ENCODE assay signal across 8 cellular contexts in the genomic region with DNA sequence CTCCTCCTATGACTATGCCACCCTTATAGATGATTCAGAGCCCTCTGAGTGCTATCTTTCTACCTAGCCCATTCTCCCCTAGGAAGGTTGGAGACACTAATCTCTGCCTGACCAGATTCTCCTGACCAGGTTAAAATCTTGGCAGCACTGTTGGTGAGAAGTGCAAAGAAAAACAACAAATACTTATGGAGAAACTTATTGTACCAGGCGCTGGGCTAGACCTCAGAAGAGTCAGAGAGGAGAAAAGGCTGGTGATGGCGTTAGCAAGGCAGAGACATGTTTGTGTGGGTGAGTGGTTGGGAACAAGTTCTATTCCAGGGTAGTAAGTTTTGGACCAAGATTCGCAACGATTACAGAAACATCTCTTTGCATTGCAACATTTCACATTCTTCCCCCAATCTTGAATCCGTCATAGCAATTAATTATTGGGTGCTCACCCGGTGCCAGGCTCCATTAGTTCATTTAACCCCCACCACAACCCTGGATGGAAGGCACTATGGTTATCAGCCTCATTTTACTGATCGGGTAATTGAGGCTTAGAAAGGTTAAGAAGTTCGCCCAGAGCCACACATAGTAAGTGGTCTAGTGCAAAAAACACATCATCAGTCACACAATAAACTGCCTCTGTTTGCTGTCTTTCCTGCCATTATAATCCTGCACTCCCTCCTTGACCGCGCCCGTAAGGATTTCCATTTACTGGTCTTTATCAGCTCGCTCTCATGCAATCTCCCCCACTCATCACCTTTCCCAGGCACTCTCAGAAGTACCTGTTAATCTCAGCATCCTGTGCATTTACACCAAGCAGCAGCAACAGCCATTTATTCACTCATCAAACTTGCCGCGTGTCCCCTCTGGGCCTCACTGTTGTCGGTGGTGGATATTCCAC. TPM values are rescaled to one million over a fixed set of nuclear protein-coding genes. Genes with fewer than 3 reads are reported as not detected.
A peak's percentile ranks its signal among the peaks of the same experiment; 100 is the strongest.
DNase-seq lines count a peak whose midpoint lies in the region; ATAC-seq, FAIRE-seq and TF ChIP-seq lines count a peak whose summit lies in the region.

No MANE protein-coding gene starts in this region.

- H4K8ac ChIP-seq in H9 (replicated peaks; ENCODE audit: insufficient read length, low read depth, low read length): no peak overlapping the region

- no peak overlapping the region for H3K9ac ChIP-seq in H9 (ENCODE audit: extremely low read depth, insufficient read length, low read length)
- H3K9ac ChIP-seq in SK-N-SH: peak overlapping the region; percentile 90; the same call in 1 of the 2 replicates
- H3K9ac ChIP-seq in fibroblast of lung (ENCODE audit: insufficient read depth, low read length): no peak overlapping the region
- peak overlapping the region in 1 of 3 donors; percentile 92 for H3K9ac ChIP-seq in skeletal muscle tissue (ENCODE audit: low read depth in 1 of 3, low read length in 3 of 3)

- peaks cover 3% of the 10 kb centered on the region for H3K4me1 ChIP-seq in H9 (ENCODE audit: insufficient read depth, low read length)
- H3K4me1 ChIP-seq in SK-N-SH (ENCODE audit: control insufficient read depth in 1 of 2, insufficient read depth in 2 of 2, low read depth in 1 of 2, low read length in 1 of 2): peaks cover 9 to 14% of the 10 kb centered on the region in 2 experiments; a peak in 3 of 4 replicates
- H3K4me1 ChIP-seq in fibroblast of lung (ENCODE audit: control insufficient read depth, extremely low read depth, insufficient read depth, low read length): peaks cover 6% of the 10 kb centered on the region
- peaks cover 17 to 27% (median 23%) of the 10 kb centered on the region in 3 donors for H3K4me1 ChIP-seq in skeletal muscle tissue (ENCODE audit: control insufficient read depth in 3 of 3, insufficient read depth in 3 of 3, low read length in 3 of 3)

- H3K9me3 Mint-ChIP-seq in H9: no peaks in the 10 kb centered on the region

- CTCF ChIA-PET in SK-N-SH (lab: Yijun Ruan, JAX): no interaction called here

- no peaks in the 10 kb centered on the region for H3K9me2 ChIP-seq in SK-N-SH

- H4K5ac ChIP-seq in H9 (ENCODE audit: insufficient read length, low read depth, low read length): no peak overlapping the region

- H2BK20ac ChIP-seq in H9 (ENCODE audit: low read depth, low read length, poor library complexity, severe bottlenecking): no peak overlapping the region

- no peak overlapping the region for H2BK120ac ChIP-seq in H9 (ENCODE audit: low read depth, low read length, poor library complexity, severe bottlenecking)

- H3K27ac Mint-ChIP-seq in H9: peak overlapping the region in 1 of 3 experiments; percentile 70; a peak in 1 of 7 replicates

- no peak for TF ChIP-seq RAD21 in SK-N-SH (IDR thresholded peaks at IDR 0.05; ENCODE audit: low read length)

- no peak for ATAC-seq in GM21825 (IDR thresholded peaks at IDR 0.05; ENCODE audit: unreplicated experiment)

- H3F3A ChIP-seq in SK-N-SH (replicated peaks; ENCODE audit: insufficient read depth): peaks cover 5% of the 10 kb centered on the region

- no peak for TF ChIP-seq POLR2A in GM12891 (IDR thresholded peaks at IDR 0.05; ENCODE audit: low read depth, low read length)

- peaks cover 2 to 8% (median 4%) of the 10 kb centered on the region in 3 experiments; a peak in 5 of 7 replicates for H3K36me3 Mint-ChIP-seq in H9 (ENCODE audit: insufficient read depth in 1 of 3, low read depth in 3 of 3)

- peaks cover 6% of the 10 kb centered on the region for H3K23me2 ChIP-seq in H9 (ENCODE audit: insufficient read length, low read depth, low read length, poor library complexity, severe bottlenecking)

- H3K4me2 ChIP-seq in H9 (ENCODE audit: insufficient read depth, insufficient read length, low read length): peak overlapping the region; percentile 20
- 0 out of 2 replicates have a peak overlapping the region, but pooled peaks have one; percentile 94 for H3K4me2 ChIP-seq in SK-N-SH
- H3K4me2 ChIP-seq in fibroblast of lung (ENCODE audit: extremely low read depth, insufficient read depth, low read length): peak overlapping the region; percentile 38

- H2BK15ac ChIP-seq in H9 (ENCODE audit: low read depth, low read length): no peak overlapping the region

- H3K14ac ChIP-seq in H9 (ENCODE audit: insufficient read depth, low read length): no peak overlapping the region

- no peak overlapping the region for H3K4ac ChIP-seq in H9 (ENCODE audit: low read depth, low read length)

- H3K4me1 Mint-ChIP-seq in H9: peaks cover 14 to 21% of the 10 kb centered on the region in 2 experiments

- peak overlapping the region; percentile 74 to 81 for H3K4me3 Mint-ChIP-seq in H9

- no peak for TF ChIP-seq EP300 in SK-N-SH (IDR thresholded peaks at IDR 0.05; ENCODE audit: borderline replicate concordance in 1 of 2, low read depth in 1 of 2, low read length in 1 of 2)

- DNase-seq in H9 (no peak), SK-N-SH (no peak), fibroblast of lung (ENCODE audit: low read depth in 2 of 2) (peak in 1 of 2 donors; percentile 32), NCI-H345 treated with DMSO at 0.1 percent for 48 hours (lab: John Stamatoyannopoulos, UW; ENCODE audit: unreplicated experiment) (no peak), GM12891 (ENCODE audit: insufficient read length, low spot score) (no peak), midbrain (lab: John Stamatoyannopoulos, UW) (no peak)

- H4K91ac ChIP-seq in H9 (ENCODE audit: insufficient read length, low read depth, low read length): no peak overlapping the region

- peak overlapping the region; percentile 86 for H2AFZ ChIP-seq in H9 (ENCODE audit: low read length)
- H2AFZ ChIP-seq in SK-N-SH (ENCODE audit: low read depth): peak overlapping the region; percentile 88
- H2AFZ ChIP-seq in fibroblast of lung (ENCODE audit: low read length): peak overlapping the region; percentile 64

- H3K27me3 Mint-ChIP-seq in H9 (ENCODE audit: low read depth): peaks cover 3% of the 10 kb centered on the region

- no peak overlapping the region for H3K18ac ChIP-seq in H9 (ENCODE audit: insufficient read length, low read depth, low read length)

- H2BK5ac ChIP-seq in H9 (ENCODE audit: insufficient read length, low read length): no peak overlapping the region

- POLR2A ChIA-PET in SK-N-SH (lab: Yijun Ruan, JAX): interaction anchor here (0.6 to 1.0 kb wide), 7 partner anchors 12 to 350 kb away, joined by 3 to 7 read pairs (median 3); partner anchors contain the start of gene HMG20A

- no peaks in the 10 kb centered on the region for H3K79me1 ChIP-seq in H9 (ENCODE audit: insufficient read depth, low read depth, low read length, poor library complexity, severe bottlenecking)

- FAIRE-seq in GM12891 (lab: Jason Lieb, UNC): no peak

- H3K9me3 ChIP-seq in H9 (ENCODE audit: control insufficient read depth, low read depth, low read length) (no peaks in the 10 kb centered on the region), SK-N-SH (no peaks in the 10 kb centered on the region), fibroblast of lung (ENCODE audit: control insufficient read depth, insufficient read depth, low read depth, low read length) (no peaks in the 10 kb centered on the region), skeletal muscle tissue (ENCODE audit: control insufficient read depth in 3 of 3, low read length in 3 of 3) (no peaks in the 10 kb centered on the region)

- TF ChIP-seq CTCF in H9 (conservative IDR thresholded peaks at IDR 0.05): no peak
- no peak for TF ChIP-seq CTCF in SK-N-SH (IDR thresholded peaks at IDR 0.05)
- TF ChIP-seq CTCF in fibroblast of lung (conservative IDR thresholded peaks at IDR 0.05 in 1 of 2, IDR thresholded peaks at IDR 0.05 in 1 of 2; ENCODE audit: low read depth in 1 of 2, low read length in 2 of 2): no peak

- no peak overlapping the region for H2BK12ac ChIP-seq in H9 (ENCODE audit: insufficient read length, low read depth, low read length)

- no peak overlapping the region for H2AK5ac ChIP-seq in H9 (ENCODE audit: insufficient read length, low read length)

- H3K27ac ChIP-seq in H9 (ENCODE audit: insufficient read length, low read depth, low read length) (no peak overlapping the region), SK-N-SH (ENCODE audit: low read depth in 2 of 2, low read length in 1 of 2) (peak overlapping the region; percentile 66 to 79; a peak in 2 of 4 replicates), fibroblast of lung (ENCODE audit: insufficient read depth, low read length) (no peak overlapping the region), skeletal muscle tissue (ENCODE audit: low read depth, low read length) (peak overlapping the region; percentile 80)

- H3K27me3 ChIP-seq in H9 (ENCODE audit: insufficient read depth, low read length) (no peaks in the 10 kb centered on the region), SK-N-SH (ENCODE audit: insufficient read depth) (no peaks in the 10 kb centered on the region), fibroblast of lung (ENCODE audit: control insufficient read depth, insufficient read depth, low read length) (peaks cover 3% of the 10 kb centered on the region), skeletal muscle tissue (ENCODE audit: control insufficient read depth in 3 of 3, insufficient read depth in 3 of 3, low read length in 3 of 3) (no peaks in the 10 kb centered on the region)

- no peak overlapping the region; a peak in 1 of 4 replicates for H3K4me3 ChIP-seq in SK-N-SH (ENCODE audit: low read depth in 2 of 2, low read length in 1 of 2)
- peak overlapping the region in 2 of 4 experiments; percentile 11 to 80 for H3K4me3 ChIP-seq in fibroblast of lung (replicated peaks in 1 of 4; ENCODE audit: control extremely low read depth in 1 of 4, insufficient read depth in 1 of 4, low read depth in 3 of 4, low read length in 4 of 4)
- H3K4me3 ChIP-seq in skeletal muscle tissue (ENCODE audit: low read length in 3 of 3): peak overlapping the region; percentile 65 to 84 (median 69)

- H3K79me2 ChIP-seq in H9 (ENCODE audit: insufficient read depth, low read length) (peaks cover 10% of the 10 kb centered on the region; the same call in 1 of the 2 replicates), SK-N-SH (ENCODE audit: insufficient read depth) (peaks cover 39% of the 10 kb centered on the region), fibroblast of lung (ENCODE audit: control insufficient read depth, insufficient read depth, low read length) (peaks cover 33% of the 10 kb centered on the region)

- no peak overlapping the region for H3K23ac ChIP-seq in H9 (ENCODE audit: insufficient read length, low read depth, low read length)

- peaks cover 9 to 11% of the 10 kb centered on the region in 2 experiments for H3K36me3 ChIP-seq in SK-N-SH (replicated peaks in 1 of 2; ENCODE audit: control insufficient read depth in 1 of 2, insufficient read depth in 2 of 2, low read length in 1 of 2)
- no peaks in the 10 kb centered on the region for H3K36me3 ChIP-seq in fibroblast of lung (ENCODE audit: control insufficient read depth, insufficient read depth, low read length)
- H3K36me3 ChIP-seq in skeletal muscle tissue (ENCODE audit: control insufficient read depth in 3 of 3, insufficient read depth in 3 of 3, low read length in 3 of 3): no peaks in the 10 kb centered on the region

- H4K20me1 ChIP-seq in H9 (ENCODE audit: control insufficient read depth, insufficient read depth, insufficient read length): no peaks in the 10 kb centered on the region
- H4K20me1 ChIP-seq in SK-N-SH (ENCODE audit: insufficient read depth): peaks cover 37% of the 10 kb centered on the region
- H4K20me1 ChIP-seq in fibroblast of lung (ENCODE audit: control insufficient read depth, extremely low read depth, insufficient read depth, low read length): no peaks in the 10 kb centered on the region

- H3T11ph ChIP-seq in H9 (ENCODE audit: low read length): no peak overlapping the region

- WGBS in H9 (ENCODE audit: extremely low coverage, insufficient read length, low lambda C conversion rate): no CpG with 5 or more reads among the region's 15 CpGs
- 85% methylated on average over 15 of the region's 15 CpGs for WGBS in SK-N-SH (ENCODE audit: low lambda C conversion rate)

- no peak overlapping the region for H3K56ac ChIP-seq in H9 (ENCODE audit: insufficient read length, low read depth, low read length)

RNA-seq across cellular contexts. Expression of gene TSPAN3, which starts 0.7 kb away (rescaled TPM):
- 117 and 124 TPM in 2 replicates for total RNA-seq in H9 (2021)
- 409 and 600 TPM in 2 replicates for polyA plus RNA-seq in SK-N-SH (2012; rRNA removed)
- 514 and 573 TPM in 2 replicates for polyA plus RNA-seq in SK-N-SH (2012; cell fraction: cytosol; rRNA removed)
- polyA plus RNA-seq in SK-N-SH (2012; cell fraction: nucleus; rRNA removed): 155 and 239 TPM in 2 replicates
- 181 and 225 TPM in 2 replicates for total RNA-seq in fibroblast of lung
- polyA plus RNA-seq in fibroblast of lung: 308 and 472 TPM in 2 replicates
- polyA plus RNA-seq in fibroblast of lung (2012): 175 and 230 TPM in 2 replicates
- 174 and 216 TPM in 2 replicates for polyA minus RNA-seq in fibroblast of lung (ENCODE audit: low replicate concordance)
- total RNA-seq in skeletal muscle tissue: 236 TPM
- polyA plus RNA-seq in GM12891 (2012; ENCODE audit: low read depth, missing spikeins): 34.5 TPM

Comparison
In these comparisons a context has a peak if more than half of its experiments do, and no peak if none do; other contexts are left out.
1. H3K27ac ChIP-seq: peak in SK-N-SH (2 of 2) and skeletal muscle tissue (single experiment); none in H9 (single experiment) and fibroblast of lung (single experiment).
2. H3K4me2 ChIP-seq: peak in every context shown above with its lines; median percentile 94 in SK-N-SH; 38 in fibroblast of lung; 20 in H9.
3. H3K4me3 ChIP-seq: peak in skeletal muscle tissue (3 of 3); none in SK-N-SH (0 of 2).
4. Peak in every context shown above with its lines, with median percentiles within 50 percentile points of each other: H2AFZ ChIP-seq.